Comparison of ENCODE assay signal across 8 cellular contexts in genomic region chr15:40567111-40567510, GRCh38. TPM values are rescaled to one million over a fixed set of nuclear protein-coding genes. Genes with fewer than 3 reads are reported as not detected.
DNase-seq lines count a peak whose midpoint lies in the region; ATAC-seq and TF ChIP-seq lines count a peak whose summit lies in the region.

No MANE protein-coding gene starts in this region.

- ATAC-seq in CD4-positive, CD25-positive, alpha-beta regulatory T cell (ENCODE audit: low read depth in 2 of 2): no peak

- TF ChIP-seq POLR2A in spleen (IDR thresholded peaks at IDR 0.05): no peak

- peaks cover 5% of the 10 kb centered on the region for H3K36me3 Mint-ChIP-seq in CD4-positive, CD25-positive, alpha-beta regulatory T cell

- peaks cover 21% of the 10 kb centered on the region for H3K27me3 Mint-ChIP-seq in CD4-positive, CD25-positive, alpha-beta regulatory T cell

- peak overlapping the region in 1 of 3 donors; percentile 47 for H3K27ac Mint-ChIP-seq in CD4-positive, CD25-positive, alpha-beta regulatory T cell

- no peak overlapping the region for H3K27ac ChIP-seq in CD4-positive, CD25-positive, alpha-beta regulatory T cell (ENCODE audit: insufficient read depth, low read length, poor library complexity, severe bottlenecking)
- H3K27ac ChIP-seq in GM23248 (no peak overlapping the region), spleen (no peak overlapping the region)

- H3K9me2 ChIP-seq in GM23248 (ENCODE audit: insufficient read depth): no peaks in the 10 kb centered on the region

- peaks cover 4% of the 10 kb centered on the region for H3K36me3 ChIP-seq in CD4-positive, CD25-positive, alpha-beta regulatory T cell (ENCODE audit: control insufficient read depth, insufficient read depth, low read length)
- H3K36me3 ChIP-seq in GM23248 (ENCODE audit: low read depth) (peaks cover under 1% of the 10 kb centered on the region; the same call in 1 of the 2 replicates), spleen (peaks cover 0 to 16% (median 12%) of the 10 kb centered on the region in 6 donors)

- whole genome bisulfite sequencing in GM23248 (ENCODE audit: low coverage in 1 of 2, low lambda C conversion rate in 2 of 2, missing lambda C conversion rate in 2 of 2), 2 experiments: 39 to 57% methylated on average over 7 of the region's 7 CpGs
- WGBS in spleen, 5 donors: 42 to 66% (median 48%) methylated on average over 7 of the region's 7 CpGs

- peaks cover 21 to 65% (median 33%) of the 10 kb centered on the region in 4 donors for H3K4me1 Mint-ChIP-seq in CD4-positive, CD25-positive, alpha-beta regulatory T cell

- peak overlapping the region; percentile 35; the same call in 1 of the 2 replicates for H2AFZ ChIP-seq in GM23248

- H3F3A ChIP-seq in GM23248 (ENCODE audit: insufficient read depth): peaks cover 5% of the 10 kb centered on the region; the same call in 1 of the 2 replicates

- no peaks in the 10 kb centered on the region for H4K20me1 ChIP-seq in GM23248 (ENCODE audit: insufficient read depth)

- H3K27me3 ChIP-seq in CD4-positive, CD25-positive, alpha-beta regulatory T cell (ENCODE audit: control insufficient read depth, insufficient read depth, low read length): no peaks in the 10 kb centered on the region
- H3K27me3 ChIP-seq in GM23248 (replicated peaks; ENCODE audit: insufficient read depth): no peaks in the 10 kb centered on the region
- no peaks in the 10 kb centered on the region for H3K27me3 ChIP-seq in spleen (replicated peaks in 1 of 7)

- TF ChIP-seq CTCF in spleen (IDR thresholded peaks at IDR 0.05 in 8 of 11, conservative IDR thresholded peaks at IDR 0.05 in 3 of 11): no peak

- H3K4me2 ChIP-seq in GM23248 (ENCODE audit: unreplicated experiment): no peak overlapping the region

- in situ Hi-C loops in GM23248 (cut with MboI): no loop called here

- no peak overlapping the region for H3K9ac ChIP-seq in GM23248

- peaks cover 48% of the 10 kb centered on the region for H3K4me1 ChIP-seq in CD4-positive, CD25-positive, alpha-beta regulatory T cell (ENCODE audit: control insufficient read depth, insufficient read depth, low read length, poor library complexity, severe bottlenecking)
- H3K4me1 ChIP-seq in GM23248 (ENCODE audit: insufficient read depth) (peaks cover 11% of the 10 kb centered on the region), spleen (peaks cover 30 to 66% (median 52%) of the 10 kb centered on the region in 6 donors)

- intact Hi-C loops in posterior cingulate gyrus (cut with DNase I) (loop anchor here (10.0 kb wide), 5 partner anchors 52 to 548 kb away; partner anchors contain the start of genes BAHD1, INO80, RAD51 and RMDN3), spleen (cut with DNase I; ENCODE audit: low total_unique reads) (no loop called here)

- H3K4me3 ChIP-seq in CD4-positive, CD25-positive, alpha-beta regulatory T cell (ENCODE audit: low read depth, low read length): no peak overlapping the region
- H3K4me3 ChIP-seq in GM23248: no peak overlapping the region
- H3K4me3 ChIP-seq in spleen: no peak overlapping the region

- no peak for DNase-seq in CD4-positive, CD25-positive, alpha-beta regulatory T cell
- DNase-seq in GM23248 (no peak), SHP77 treated with DMSO at 0.1 percent for 48 hours (lab: John Stamatoyannopoulos, UW) (peak; percentile 40), hepatic stellate cell (ENCODE audit: low spot score) (peak; percentile 16), epidermal melanocyte (ENCODE audit: insufficient read length, low spot score) (no peak), posterior cingulate gyrus (no peak), spleen (no peak)
- DNase-seq in stimulated activated CD4-positive, alpha-beta T cell treated with anti-CD3 and anti-CD28 coated beads, Interleukin-15, amount 100 ng/mL, for 24 hours: no peak

- H3K9me3 Mint-ChIP-seq in CD4-positive, CD25-positive, alpha-beta regulatory T cell: peaks cover 0 to 1% (median 0%) of the 10 kb centered on the region in 7 donors

- no peaks in the 10 kb centered on the region for H3K9me3 ChIP-seq in CD4-positive, CD25-positive, alpha-beta regulatory T cell (ENCODE audit: control insufficient read depth in 2 of 2, low read length in 2 of 2)
- H3K9me3 ChIP-seq in GM23248 (ENCODE audit: low read depth) (no peaks in the 10 kb centered on the region), spleen (no peaks in the 10 kb centered on the region)

- H3K79me2 ChIP-seq in GM23248 (ENCODE audit: insufficient read depth): peaks cover 52% of the 10 kb centered on the region

- H3K4me3 Mint-ChIP-seq in CD4-positive, CD25-positive, alpha-beta regulatory T cell: peak overlapping the region in 3 of 4 donors; percentile 33 to 78 (median 75)

RNA-seq across cellular contexts. Expression of gene RPUSD2, which starts 2.0 kb away (rescaled TPM):
- 13.5 TPM for total RNA-seq in CD4-positive, CD25-positive, alpha-beta regulatory T cell
- 10 to 100 TPM; 21.2 to 27.7 (median 25.6) TPM for polyA plus RNA-seq in CD4-positive, CD25-positive, alpha-beta regulatory T cell
- 10.5 and 12.8 TPM in 2 replicates for total RNA-seq in GM23248 (2014; rRNA removed; shearing (Covaris generic))
- 8.5 and 9.6 TPM in 2 replicates for polyA plus RNA-seq in GM23248 (2016; fragmentation: Nextera tagmentation; extraction: Ambion mirVana)
- 10 to 100 TPM in 1 of 7 donors, 1 to 10 TPM in 6; 7.1 to 11.0 (median 8.3) TPM for total RNA-seq in spleen
- polyA plus RNA-seq in spleen: 10 to 100 TPM; 11.2 to 12.3 (median 12.2) TPM

RNA-seq across cellular contexts. Expression of gene CCDC32, which starts 2.3 kb away (rescaled TPM):
- 30.6 TPM for total RNA-seq in CD4-positive, CD25-positive, alpha-beta regulatory T cell
- polyA plus RNA-seq in CD4-positive, CD25-positive, alpha-beta regulatory T cell: 10 to 100 TPM; 49.7 to 57.2 (median 53.9) TPM
- 25.7 and 44.7 TPM in 2 replicates for total RNA-seq in GM23248 (2014; rRNA removed; shearing (Covaris generic))
- polyA plus RNA-seq in GM23248 (2016; fragmentation: Nextera tagmentation; extraction: Ambion mirVana) (26.2 and 29.5 TPM in 2 replicates), spleen (10 to 100 TPM; 27.3 to 42.5 (median 33.6) TPM)
- 10 to 100 TPM; 38.9 to 64.1 (median 46.4) TPM for total RNA-seq in spleen

RNA-seq across cellular contexts. Expression of gene KNL1, which starts 26.9 kb away (rescaled TPM):
- 9.7 TPM for total RNA-seq in CD4-positive, CD25-positive, alpha-beta regulatory T cell
- 1 to 10 TPM in 2 of 4 donors, under 1 TPM in 2; 0.46 to 1.6 (median 1.2) TPM for polyA plus RNA-seq in CD4-positive, CD25-positive, alpha-beta regulatory T cell
- total RNA-seq in GM23248 (2014; rRNA removed; shearing (Covaris generic)): 14.5 and 19.1 TPM in 2 replicates
- polyA plus RNA-seq in GM23248 (2016; fragmentation: Nextera tagmentation; extraction: Ambion mirVana) (5.7 and 6.4 TPM in 2 replicates), spleen (1 to 10 TPM in 1 of 3 donors, under 1 TPM in 2; 0.52 to 2.1 (median 0.67) TPM)
- total RNA-seq in spleen: 1 to 10 TPM; 2.1 to 9.7 (median 4.6) TPM

Comparison
In these comparisons a context has a peak if more than half of its experiments do, and no peak if none do; other contexts are left out.
1. DNase-seq: peak in SHP77 treated with DMSO at 0.1 percent for 48 hours (single experiment) and hepatic stellate cell (single experiment); none in CD4-positive, CD25-positive, alpha-beta regulatory T cell (0 of 3), GM23248 (single experiment), stimulated activated CD4-positive, alpha-beta T cell treated with anti-CD3 and anti-CD28 coated beads, Interleukin-15, amount 100 ng/mL, for 24 hours (single experiment), epidermal melanocyte (single experiment), posterior cingulate gyrus (0 of 10) and spleen (single experiment).